In the genomic region with DNA sequence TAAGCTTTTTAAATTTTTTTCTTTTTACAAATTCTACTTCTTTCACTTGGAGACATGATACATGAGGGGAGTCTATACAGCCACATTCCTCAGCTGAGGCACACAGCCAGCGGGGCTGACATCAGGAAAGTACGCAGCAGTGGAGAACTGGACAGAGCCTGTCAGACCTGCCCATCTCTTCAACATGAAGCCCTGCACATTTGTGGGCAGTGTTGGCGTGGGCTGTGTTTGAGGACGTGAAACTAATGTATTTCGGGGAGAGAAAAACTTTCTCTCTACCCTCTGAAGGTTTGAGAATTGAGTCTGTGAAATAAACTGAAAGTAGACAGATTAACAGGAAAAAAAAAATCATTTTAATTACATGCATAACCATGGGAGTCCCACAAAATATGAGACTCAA, we compare ENCODE assay signal across 19 cellular contexts.
DNase-seq lines count a peak whose midpoint lies in the region; ATAC-seq, FAIRE-seq and TF ChIP-seq lines count a peak whose summit lies in the region.
"Had no signal": no experiment of that assay in that cellular context is flagged by ENCODE, and none has a peak within 500 bp of the region (broad histone marks: within the 10 kb centered on the region; RNA-seq: fewer than 3 reads in every experiment).

No MANE protein-coding gene starts in this region.

- H4K20me1 ChIP-seq in GM23338 (replicated peaks; ENCODE audit: insufficient read depth) (no peaks in the 10 kb centered on the region), astrocyte (ENCODE audit: insufficient read depth, low read length) (no peaks in the 10 kb centered on the region), neural progenitor cell (ENCODE audit: low read depth) (no peaks in the 10 kb centered on the region)

- H2AFZ ChIP-seq in GM23338 = no peak overlapping the region
- no peak overlapping the region for H2AFZ ChIP-seq in astrocyte (ENCODE audit: low read depth, low read length)
- H2AFZ ChIP-seq in neural progenitor cell (replicated peaks) = no peak overlapping the region

- peak overlapping the region; percentile 24 for H3K27ac Mint-ChIP-seq in activated naive CD8-positive, alpha-beta T cell treated with anti-CD3 and anti-CD28 coated beads, Interleukin-2, amount 10 ng/mL, durations not matched to agents 7 days and 5 days
- no peak overlapping the region for H3K27ac Mint-ChIP-seq in activated naive CD8-positive, alpha-beta T cell treated with anti-CD3 and anti-CD28 coated beads for 36 hours
- no peak overlapping the region for H3K27ac Mint-ChIP-seq in GM23338
- H3K27ac Mint-ChIP-seq in astrocyte (ENCODE audit: unreplicated experiment) = no peak overlapping the region
- no peak overlapping the region for H3K27ac Mint-ChIP-seq in neural progenitor cell
- H3K27ac Mint-ChIP-seq in type B pancreatic cell = no peak overlapping the region

- POLR2A ChIA-PET in activated naive CD8-positive, alpha-beta T cell treated with anti-CD3 and anti-CD28 coated beads, Interleukin-2, amount 10 ng/mL, durations not matched to agents 7 days and 5 days (lab: Charles Lee) = no interaction called here

- H3K4me1 ChIP-seq in GM23338 (ENCODE audit: insufficient read depth) (no peaks in the 10 kb centered on the region), astrocyte (ENCODE audit: insufficient read depth, low read length) (no peaks in the 10 kb centered on the region), neural progenitor cell (peaks cover 59% of the 10 kb centered on the region)

- peaks cover 4% of the 10 kb centered on the region; the same call in 1 of the 2 replicates for H3K9me2 ChIP-seq in GM23338 (ENCODE audit: insufficient read depth)

- no peak for DNase-seq in activated naive CD8-positive, alpha-beta T cell treated with anti-CD3 and anti-CD28 coated beads, Interleukin-2, amount 10 ng/mL, durations not matched to agents 7 days and 5 days
- DNase-seq in activated naive CD8-positive, alpha-beta T cell treated with anti-CD3 and anti-CD28 coated beads for 36 hours = no peak
- no peak for DNase-seq in GM23338 (ENCODE audit: low spot score)
- DNase-seq in astrocyte (ENCODE audit: low read depth) = peak; percentile 8
- DNase-seq in neural progenitor cell (ENCODE audit: low spot score) = peak; percentile 51
- DNase-seq in A172 (ENCODE audit: low spot score) = no peak
- DNase-seq in type B pancreatic cell (ENCODE audit: extremely low spot score, unreplicated experiment) = no peak
- no peak for DNase-seq in amygdala (lab: John Stamatoyannopoulos, UW)
- DNase-seq: COR-L47, DMS153, NCI-H1105 treated with DMSO at 0.1 percent for 48 hours, NCI-H187 treated with DMSO at 0.1 percent for 48 hours, NCI-H446 had no signal

- peak overlapping the region; percentile 33 for H3K4me3 Mint-ChIP-seq in activated naive CD8-positive, alpha-beta T cell treated with anti-CD3 and anti-CD28 coated beads, Interleukin-2, amount 10 ng/mL, durations not matched to agents 7 days and 5 days
- H3K4me3 Mint-ChIP-seq in activated naive CD8-positive, alpha-beta T cell treated with anti-CD3 and anti-CD28 coated beads for 36 hours = no peak overlapping the region
- no peak overlapping the region for H3K4me3 Mint-ChIP-seq in GM23338
- no peak overlapping the region for H3K4me3 Mint-ChIP-seq in astrocyte (ENCODE audit: unreplicated experiment)
- no peak overlapping the region for H3K4me3 Mint-ChIP-seq in neural progenitor cell
- H3K4me3 Mint-ChIP-seq in type B pancreatic cell = no peak overlapping the region

- no peak overlapping the region for H3K4me2 ChIP-seq in GM23338
- H3K4me2 ChIP-seq in astrocyte (ENCODE audit: low read length) = no peak overlapping the region
- peak overlapping the region; percentile 66 for H3K4me2 ChIP-seq in neural progenitor cell

- TF ChIP-seq CTCF in GM23338 (conservative IDR thresholded peaks at IDR 0.05; ENCODE audit: low read depth in 2 of 2) (no peak), astrocyte (IDR thresholded peaks at IDR 0.05; ENCODE audit: insufficient read depth, low read depth, low read length) (no peak), neural progenitor cell (IDR thresholded peaks at IDR 0.05) (no peak), type B pancreatic cell (conservative IDR thresholded peaks at IDR 0.05) (no peak)

- H3K27me3 ChIP-seq in GM23338 (ENCODE audit: insufficient read depth) = no peaks in the 10 kb centered on the region
- peaks cover 5% of the 10 kb centered on the region for H3K27me3 ChIP-seq in astrocyte (ENCODE audit: insufficient read depth, low read length)
- no peaks in the 10 kb centered on the region for H3K27me3 ChIP-seq in neural progenitor cell

- H3K36me3 ChIP-seq in GM23338 (ENCODE audit: insufficient read depth) (no peaks in the 10 kb centered on the region), astrocyte (ENCODE audit: insufficient read depth, low read length) (no peaks in the 10 kb centered on the region), neural progenitor cell (no peaks in the 10 kb centered on the region)

- H3K9me3 ChIP-seq in astrocyte (ENCODE audit: insufficient read depth, low read depth, low read length) (no peaks in the 10 kb centered on the region), neural progenitor cell (ENCODE audit: low read depth) (no peaks in the 10 kb centered on the region)

- H3K27ac ChIP-seq in GM23338 (ENCODE audit: low read depth) (no peak overlapping the region), astrocyte (ENCODE audit: low read depth, low read length) (no peak overlapping the region), neural progenitor cell (peak overlapping the region; percentile 2)
- H3K27ac ChIP-seq: C4-2B, SK-N-MC had no signal

- H3F3A ChIP-seq in GM23338 (replicated peaks; ENCODE audit: low read depth) (no peaks in the 10 kb centered on the region), neural progenitor cell (ENCODE audit: low read depth) (peaks cover 55% of the 10 kb centered on the region)

- FAIRE-seq in astrocyte (lab: Jason Lieb, UNC) = no peak
- FAIRE-seq: A204.1, GM12892, H1, K562 had no signal

- no peaks in the 10 kb centered on the region for H3K9me3 Mint-ChIP-seq in activated naive CD8-positive, alpha-beta T cell treated with anti-CD3 and anti-CD28 coated beads, Interleukin-2, amount 10 ng/mL, durations not matched to agents 7 days and 5 days
- no peaks in the 10 kb centered on the region for H3K9me3 Mint-ChIP-seq in activated naive CD8-positive, alpha-beta T cell treated with anti-CD3 and anti-CD28 coated beads for 36 hours
- no peaks in the 10 kb centered on the region for H3K9me3 Mint-ChIP-seq in GM23338
- no peaks in the 10 kb centered on the region for H3K9me3 Mint-ChIP-seq in astrocyte (ENCODE audit: unreplicated experiment)
- peaks cover 6% of the 10 kb centered on the region for H3K9me3 Mint-ChIP-seq in neural progenitor cell
- no peaks in the 10 kb centered on the region for H3K9me3 Mint-ChIP-seq in type B pancreatic cell

- H3K4me3 ChIP-seq in GM23338 = no peak overlapping the region
- no peak overlapping the region for H3K4me3 ChIP-seq in astrocyte (ENCODE audit: insufficient read depth, low read depth, low read length)
- no peak overlapping the region for H3K4me3 ChIP-seq in neural progenitor cell
- H3K4me3 ChIP-seq: K562, SK-N-MC had no signal

- no peak for ATAC-seq in activated naive CD8-positive, alpha-beta T cell treated with anti-CD3 and anti-CD28 coated beads, Interleukin-2, amount 10 ng/mL, durations not matched to agents 7 days and 5 days (ENCODE audit: low read depth)
- ATAC-seq in GM23338 = peak; percentile 27; the same call in 1 of the 3 replicates
- ATAC-seq: K562 had no signal

- no peaks in the 10 kb centered on the region for H3K36me3 Mint-ChIP-seq in activated naive CD8-positive, alpha-beta T cell treated with anti-CD3 and anti-CD28 coated beads, Interleukin-2, amount 10 ng/mL, durations not matched to agents 7 days and 5 days
- H3K36me3 Mint-ChIP-seq in activated naive CD8-positive, alpha-beta T cell treated with anti-CD3 and anti-CD28 coated beads for 36 hours = no peaks in the 10 kb centered on the region
- H3K36me3 Mint-ChIP-seq in GM23338 (ENCODE audit: low read depth) (no peaks in the 10 kb centered on the region), astrocyte (ENCODE audit: low read depth, unreplicated experiment) (no peaks in the 10 kb centered on the region), neural progenitor cell (no peaks in the 10 kb centered on the region), type B pancreatic cell (no peaks in the 10 kb centered on the region)

- H3K27me3 Mint-ChIP-seq in activated naive CD8-positive, alpha-beta T cell treated with anti-CD3 and anti-CD28 coated beads, Interleukin-2, amount 10 ng/mL, durations not matched to agents 7 days and 5 days = peaks cover 17% of the 10 kb centered on the region
- peaks cover 24% of the 10 kb centered on the region for H3K27me3 Mint-ChIP-seq in activated naive CD8-positive, alpha-beta T cell treated with anti-CD3 and anti-CD28 coated beads for 36 hours
- H3K27me3 Mint-ChIP-seq in GM23338 (ENCODE audit: insufficient read depth, low read depth, poor library complexity) (peaks cover 4% of the 10 kb centered on the region), astrocyte (ENCODE audit: low read depth, unreplicated experiment) (peaks cover 5% of the 10 kb centered on the region), neural progenitor cell (ENCODE audit: insufficient read depth, low read depth) (peaks cover 37% of the 10 kb centered on the region), type B pancreatic cell (peaks cover 63% of the 10 kb centered on the region)

- H3K9ac ChIP-seq in astrocyte (ENCODE audit: low read length) (no peak overlapping the region), neural progenitor cell (no peak overlapping the region)

- H3K79me2 ChIP-seq in GM23338 (replicated peaks; ENCODE audit: insufficient read depth) = no peaks in the 10 kb centered on the region
- H3K79me2 ChIP-seq in astrocyte (ENCODE audit: insufficient read depth, low read length) = no peaks in the 10 kb centered on the region
- no peaks in the 10 kb centered on the region for H3K79me2 ChIP-seq in neural progenitor cell (ENCODE audit: low read depth)

- peaks cover 10% of the 10 kb centered on the region for H3K4me1 Mint-ChIP-seq in activated naive CD8-positive, alpha-beta T cell treated with anti-CD3 and anti-CD28 coated beads, Interleukin-2, amount 10 ng/mL, durations not matched to agents 7 days and 5 days
- peaks cover 7% of the 10 kb centered on the region for H3K4me1 Mint-ChIP-seq in activated naive CD8-positive, alpha-beta T cell treated with anti-CD3 and anti-CD28 coated beads for 36 hours
- H3K4me1 Mint-ChIP-seq in GM23338 = peaks cover 7% of the 10 kb centered on the region
- H3K4me1 Mint-ChIP-seq in astrocyte (ENCODE audit: low read depth, unreplicated experiment) = no peaks in the 10 kb centered on the region
- H3K4me1 Mint-ChIP-seq in neural progenitor cell = peaks cover 56% of the 10 kb centered on the region
- H3K4me1 Mint-ChIP-seq in type B pancreatic cell (ENCODE audit: unreplicated experiment) = no peaks in the 10 kb centered on the region

TF ChIP-seq in GM23338, 12 proteins besides CTCF, POLR2A, EP300 and RAD21:
- TF ChIP-seq EZH2phosphoT487 (IDR thresholded peaks at IDR 0.05; ENCODE audit: unreplicated experiment) (no peak), CREB1 (CRISPR knock-in tag; IDR thresholded peaks at IDR 0.05; ENCODE audit: low read depth) (no peak), POLR2AphosphoS5 (IDR thresholded peaks at IDR 0.05; ENCODE audit: low read depth) (no peak)
TF ChIP-seq in GM23338: peak in this region for 0.

Comparison
In these comparisons a context has a peak if more than half of its experiments do, and no peak if none do; other contexts are left out.
1. DNase-seq: peak in astrocyte (single experiment) and neural progenitor cell (single experiment); none in activated naive CD8-positive, alpha-beta T cell treated with anti-CD3 and anti-CD28 coated beads, Interleukin-2, amount 10 ng/mL, durations not matched to agents 7 days and 5 days (single experiment), activated naive CD8-positive, alpha-beta T cell treated with anti-CD3 and anti-CD28 coated beads for 36 hours (single experiment), GM23338 (single experiment), A172 (single experiment), type B pancreatic cell (single experiment) and amygdala (0 of 56).